In genomic region chr3:171249171-171249692, GRCh38 we compare ENCODE assay signal across 12 cellular contexts.
DNase-seq lines count a peak whose midpoint lies in the region; ATAC-seq, FAIRE-seq and TF ChIP-seq lines count a peak whose summit lies in the region.
"Had no signal": no experiment of that assay in that cellular context is flagged by ENCODE, and none has a peak within 500 bp of the region (broad histone marks: within the 10 kb centered on the region; RNA-seq: fewer than 3 reads in every experiment).

No MANE protein-coding gene starts in this region.

- peak; percentile 51 to 76 for DNase-seq in NCI-H446 (lab: John Stamatoyannopoulos, UW)
- DNase-seq in body of pancreas, result no peak
- no peak for DNase-seq in GM19239 (ENCODE audit: insufficient read length, low spot score)
- DNase-seq in glutamatergic neuron, result no peak
- DNase-seq: gastrocnemius medialis; MV-4-11; NCI-H748 treated with DMSO at 0.1 percent for 48 hours; stimulated activated CD8-positive, alpha-beta memory T cell treated with anti-CD3 and anti-CD28 coated beads, Interleukin-4, amount 100 ng/mL, for 48 hours had no signal

- H3K36me3 Mint-ChIP-seq in glutamatergic neuron (ENCODE audit: unreplicated experiment), result no peaks in the 10 kb centered on the region

- H3K9me3 ChIP-seq in body of pancreas, result no peaks in the 10 kb centered on the region
- H3K9me3 ChIP-seq: gastrocnemius medialis had no signal

- no peak for FAIRE-seq in GM19239 (lab: Jason Lieb, UNC)

- no peak overlapping the region for H3K27ac ChIP-seq in body of pancreas
- H3K27ac ChIP-seq: gastrocnemius medialis had no signal

- H3K27ac Mint-ChIP-seq in glutamatergic neuron (ENCODE audit: unreplicated experiment), result no peak overlapping the region

- no peak overlapping the region for H3K4me3 ChIP-seq in body of pancreas
- H3K4me3 ChIP-seq: gastrocnemius medialis had no signal

- TF ChIP-seq POLR2A in body of pancreas (IDR thresholded peaks at IDR 0.05), result no peak

- ATAC-seq in GM18868 (IDR thresholded peaks at IDR 0.05; ENCODE audit: unreplicated experiment), result peak; percentile 19
- ATAC-seq in GM19467 (IDR thresholded peaks at IDR 0.05; ENCODE audit: unreplicated experiment), result peak; percentile 9
- ATAC-seq in HG02938 (IDR thresholded peaks at IDR 0.05; ENCODE audit: unreplicated experiment), result peak; percentile 14
- ATAC-seq in body of pancreas, result no peak
- ATAC-seq: gastrocnemius medialis had no signal

- H3K4me1 ChIP-seq in body of pancreas, result no peaks in the 10 kb centered on the region

- H3K27me3 Mint-ChIP-seq in glutamatergic neuron (ENCODE audit: unreplicated experiment), result no peaks in the 10 kb centered on the region

- no peaks in the 10 kb centered on the region for H3K9me3 Mint-ChIP-seq in glutamatergic neuron (ENCODE audit: unreplicated experiment)
- H3K9me3 Mint-ChIP-seq: neural crest cell had no signal

- no peaks in the 10 kb centered on the region for H3K36me3 ChIP-seq in body of pancreas (replicated peaks in 1 of 2; ENCODE audit: insufficient read depth in 1 of 2, low read depth in 2 of 2)
- H3K36me3 ChIP-seq: gastrocnemius medialis had no signal

- intact Hi-C loops in body of pancreas (cut with DNase I), result no loop called here

- no peaks in the 10 kb centered on the region for H3K4me1 Mint-ChIP-seq in glutamatergic neuron (ENCODE audit: low read depth, unreplicated experiment)
- H3K4me1 Mint-ChIP-seq: neural crest cell had no signal

- no peak overlapping the region for H3K4me3 Mint-ChIP-seq in glutamatergic neuron (ENCODE audit: unreplicated experiment)
- H3K4me3 Mint-ChIP-seq: neural crest cell had no signal

- no peaks in the 10 kb centered on the region for H3K27me3 ChIP-seq in body of pancreas
- H3K27me3 ChIP-seq: gastrocnemius medialis had no signal

- TF ChIP-seq CTCF in body of pancreas (IDR thresholded peaks at IDR 0.05) (no peak), glutamatergic neuron (IDR thresholded peaks at IDR 0.05; ENCODE audit: partially characterized antibody, unreplicated experiment) (no peak)

Comparison
In these comparisons a context has a peak if more than half of its experiments do, and no peak if none do; other contexts are left out.
1. DNase-seq: peak in NCI-H446 (2 of 2); none in body of pancreas (0 of 4), GM19239 (single experiment) and glutamatergic neuron (single experiment).